Comparison of ENCODE assay signal across 7 cellular contexts in genomic region chr10:104248921-104249320, GRCh38. TPM values are rescaled to one million over a fixed set of nuclear protein-coding genes. Genes with fewer than 3 reads are reported as not detected.
"Had no signal": no experiment of that assay in that cellular context is flagged by ENCODE, and none has a peak within 500 bp of the region (broad histone marks: within the 10 kb centered on the region; RNA-seq: fewer than 3 reads in every experiment).

No MANE protein-coding gene starts in this region.

RNA-seq across cellular contexts. Expression of gene CFAP43, which starts 16.8 kb away (rescaled TPM):
- total RNA-seq: activated CD8-positive, alpha-beta memory T cell treated with anti-CD3 and anti-CD28 coated beads for 36 hours; activated naive CD4-positive, alpha-beta T cell treated with anti-CD3 and anti-CD28 coated beads for 36 hours; activated naive CD8-positive, alpha-beta T cell treated with anti-CD3 and anti-CD28 coated beads for 36 hours; activated T-helper 1 cell treated with anti-CD3 and anti-CD28 coated beads, Interleukin-12 subunit alpha, Interleukin-12 subunit beta, Interleukin-2, Interleukin-4 antibody, amounts not matched to agents 30 ng/mL and 10 ng/mL and 1 ng/mL, durations not matched to agents 14 hours and 24 hours and 36 hours; T-helper 1 cell treated with Interleukin-12 subunit alpha and Interleukin-12 subunit beta and Interleukin-4 antibody, amounts not matched to agents 30 ng/mL and 1 ng/mL, for 36 hours; T-helper 17 cell; T-helper 2 cell treated with Interferon-gamma antibody and Interleukin-4, amounts not matched to agents 100 ng/mL and 5 ng/mL, for 36 hours had no signal
